In genomic region chr3:2166552-2166951, GRCh38 we compare ENCODE assay signal across 14 cellular contexts.
DNase-seq lines count a peak whose midpoint lies in the region; ATAC-seq and TF ChIP-seq lines count a peak whose summit lies in the region.
"Had no signal": no experiment of that assay in that cellular context is flagged by ENCODE, and none has a peak within 500 bp of the region (broad histone marks: within the 10 kb centered on the region; RNA-seq: fewer than 3 reads in every experiment).

No MANE protein-coding gene starts in this region.

- intact Hi-C loops in left lung (cut with DNase I): no loop called here

- no peak for DNase-seq in LNCaP clone FGC (ENCODE audit: low read depth)
- peak; percentile 51 for DNase-seq in RKO (ENCODE audit: low spot score)
- no peak for DNase-seq in left lung
- no peak for DNase-seq in NCI-H128 (lab: John Stamatoyannopoulos, UW; ENCODE audit: unreplicated experiment)
- DNase-seq in OCI-M2 (lab: John Stamatoyannopoulos, UW; ENCODE audit: unreplicated experiment): no peak
- DNase-seq in erythroblast (lab: John Stamatoyannopoulos, UW): no peak
- DNase-seq: activated CD8-positive, alpha-beta memory T cell treated with anti-CD3 and anti-CD28 coated beads, Interleukin-2, amount 50 U/mL, for 4 hours; head of caudate nucleus; PC-3; stimulated activated CD4-positive, alpha-beta T cell treated with anti-CD3 and anti-CD28 coated beads, Interleukin-2, amount 100 ng/mL, for 24 hours; stimulated activated naive CD4-positive, alpha-beta T cell treated with Interleukin-2 at 50 U/mL for 16 hours had no signal

- H3K4me1 ChIP-seq in DOHH2 (ENCODE audit: control insufficient read depth, low read length) (no peaks in the 10 kb centered on the region), left lung (no peaks in the 10 kb centered on the region)
- H3K4me1 ChIP-seq: prostate gland had no signal

- no peak for TF ChIP-seq POLR2A in erythroblast (IDR thresholded peaks at IDR 0.05; ENCODE audit: low read length)

- no peak overlapping the region for H3K4me2 ChIP-seq in DOHH2 (ENCODE audit: low read length)

- TF ChIP-seq CTCF in DOHH2 (IDR thresholded peaks at IDR 0.05; ENCODE audit: low read depth, low read length, poor library complexity, severe bottlenecking): peak; percentile 14
- peak; percentile 52 for TF ChIP-seq CTCF in LNCaP clone FGC (IDR thresholded peaks at IDR 0.05; ENCODE audit: control insufficient read depth, extremely low read depth, insufficient read depth)
- no peak for TF ChIP-seq CTCF in left lung (IDR thresholded peaks at IDR 0.05)

- H3K4me3 ChIP-seq in DOHH2 (ENCODE audit: low read length) (no peak overlapping the region), LNCaP clone FGC (ENCODE audit: low read depth, low read length) (no peak overlapping the region), left lung (no peak overlapping the region)
- H3K4me3 ChIP-seq: prostate gland had no signal

- no peak overlapping the region for H3K27ac ChIP-seq in DOHH2 (ENCODE audit: low read depth, low read length)
- no peak overlapping the region for H3K27ac ChIP-seq in left lung
- H3K27ac ChIP-seq: prostate gland had no signal

- H3K27me3 ChIP-seq in DOHH2 (ENCODE audit: control insufficient read depth, low read length) (no peaks in the 10 kb centered on the region), left lung (no peaks in the 10 kb centered on the region)

- H4K20me1 ChIP-seq in DOHH2 (ENCODE audit: control insufficient read depth, insufficient read depth, low read depth, low read length): no peaks in the 10 kb centered on the region

- H3K79me2 ChIP-seq in DOHH2 (ENCODE audit: control insufficient read depth, low read length): no peaks in the 10 kb centered on the region

- no peaks in the 10 kb centered on the region for H3K9me2 ChIP-seq in DOHH2 (replicated peaks; ENCODE audit: control insufficient read depth, low read length)

- H3K36me3 ChIP-seq in DOHH2 (ENCODE audit: control insufficient read depth, low read length) (no peaks in the 10 kb centered on the region), left lung (no peaks in the 10 kb centered on the region)
- H3K36me3 ChIP-seq: prostate gland had no signal

- H3K9me3 ChIP-seq in DOHH2 (ENCODE audit: control insufficient read depth, insufficient read depth, low read length): no peaks in the 10 kb centered on the region
- H3K9me3 ChIP-seq in left lung: no peaks in the 10 kb centered on the region
- H3K9me3 ChIP-seq: prostate gland had no signal

- H3F3A ChIP-seq in DOHH2 (ENCODE audit: control insufficient read depth, insufficient read depth): no peaks in the 10 kb centered on the region

- ATAC-seq in left lung: peak; percentile 47
- no peak for ATAC-seq in GM19452 (IDR thresholded peaks at IDR 0.05; ENCODE audit: unreplicated experiment)
- ATAC-seq: PC-3 had no signal

Comparison
In these comparisons a context has a peak if more than half of its experiments do, and no peak if none do; other contexts are left out.
1. CTCF ChIP-seq: peak in DOHH2 (single experiment) and LNCaP clone FGC (single experiment); none in left lung (0 of 2).